Comparison of ENCODE assay signal across 1 cellular context in genomic region chr16:67279296-67280089, GRCh38.
A peak's percentile ranks its signal among the peaks of the same experiment; 100 is the strongest.
TF ChIP-seq lines count a peak whose summit lies in the region.

PLEKHG4 (plus strand) TSS chr16:67279532; CDS start chr16:67280045, 513 bp downstream.

TF ChIP-seq in K562, 482 proteins besides CTCF, POLR2A, EP300 and RAD21 (continued from another document and continues in another):
- TF ChIP-seq, protein P1, sequence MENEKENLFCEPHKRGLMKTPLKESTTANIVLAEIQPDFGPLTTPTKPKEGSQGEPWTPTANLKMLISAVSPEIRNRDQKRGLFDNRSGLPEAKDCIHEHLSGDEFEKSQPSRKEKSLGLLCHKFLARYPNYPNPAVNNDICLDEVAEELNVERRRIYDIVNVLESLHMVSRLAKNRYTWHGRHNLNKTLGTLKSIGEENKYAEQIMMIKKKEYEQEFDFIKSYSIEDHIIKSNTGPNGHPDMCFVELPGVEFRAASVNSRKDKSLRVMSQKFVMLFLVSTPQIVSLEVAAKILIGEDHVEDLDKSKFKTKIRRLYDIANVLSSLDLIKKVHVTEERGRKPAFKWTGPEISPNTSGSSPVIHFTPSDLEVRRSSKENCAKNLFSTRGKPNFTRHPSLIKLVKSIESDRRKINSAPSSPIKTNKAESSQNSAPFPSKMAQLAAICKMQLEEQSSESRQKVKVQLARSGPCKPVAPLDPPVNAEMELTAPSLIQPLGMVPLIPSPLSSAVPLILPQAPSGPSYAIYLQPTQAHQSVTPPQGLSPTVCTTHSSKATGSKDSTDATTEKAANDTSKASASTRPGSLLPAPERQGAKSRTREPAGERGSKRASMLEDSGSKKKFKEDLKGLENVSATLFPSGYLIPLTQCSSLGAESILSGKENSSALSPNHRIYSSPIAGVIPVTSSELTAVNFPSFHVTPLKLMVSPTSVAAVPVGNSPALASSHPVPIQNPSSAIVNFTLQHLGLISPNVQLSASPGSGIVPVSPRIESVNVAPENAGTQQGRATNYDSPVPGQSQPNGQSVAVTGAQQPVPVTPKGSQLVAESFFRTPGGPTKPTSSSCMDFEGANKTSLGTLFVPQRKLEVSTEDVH (IDR thresholded peaks at IDR 0.05; ENCODE audit: low read depth, partially characterized antibody) = no peak
- TF ChIP-seq ZNF76 (CRISPR knock-in tag; IDR thresholded peaks at IDR 0.05; ENCODE audit: borderline replicate concordance) (peak; percentile 88; the same call in 1 of the 2 replicates), ZFP36 (IDR thresholded peaks at IDR 0.05; ENCODE audit: low read depth, low read length, partially characterized antibody) (peak; percentile 37), E2F6 (IDR thresholded peaks at IDR 0.05; ENCODE audit: borderline replicate concordance in 1 of 2, extremely low read depth in 1 of 2, insufficient read depth in 1 of 2, insufficient read length in 1 of 2, low read depth in 1 of 2, low read length in 1 of 2, poor library complexity in 1 of 2, severe bottlenecking in 1 of 2) (peak; percentile 93 to 95), CBX5 (IDR thresholded peaks at IDR 0.05; ENCODE audit: borderline replicate concordance, low read depth) (peak; percentile 15; the same call in 1 of the 2 replicates), ZBTB43 (CRISPR knock-in tag; IDR thresholded peaks at IDR 0.05) (0 out of 2 replicates have a peak, but pooled peaks have one; percentile 62), NFIX (CRISPR knock-in tag; IDR thresholded peaks at IDR 0.05; ENCODE audit: low read depth) (no peak), ILF3 (IDR thresholded peaks at IDR 0.05; ENCODE audit: borderline replicate concordance) (0 out of 2 replicates have a peak, but pooled peaks have one; percentile 85), CBFA2T3 (IDR thresholded peaks at IDR 0.05) (no peak), MECOM (CRISPR knock-in tag; IDR thresholded peaks at IDR 0.05) (no peak), SRSF3 (IDR thresholded peaks at IDR 0.05; ENCODE audit: insufficient read depth, low read length) (no peak), SRSF7 (optimal IDR thresholded peaks at IDR 0.05; ENCODE audit: low read depth, low read length) (no peak), MGA (IDR thresholded peaks at IDR 0.05) (peak; percentile 89), RBM15 (IDR thresholded peaks at IDR 0.05; ENCODE audit: insufficient read depth, low read length) (no peak), KAT7 (CRISPR knock-in tag; IDR thresholded peaks at IDR 0.05; ENCODE audit: borderline replicate concordance) (peak; percentile 92), MEF2D (tag; conservative IDR thresholded peaks at IDR 0.05; ENCODE audit: low read depth) (no peak), PCBP2 (IDR thresholded peaks at IDR 0.05; ENCODE audit: low read depth, low read length, poor library complexity, severe bottlenecking) (peak; percentile 67), DMBX1 (CRISPR knock-in tag; IDR thresholded peaks at IDR 0.05; ENCODE audit: borderline replicate concordance) (peak; percentile 65; the same call in 1 of the 2 replicates), HNRNPL (IDR thresholded peaks at IDR 0.05; ENCODE audit: low read depth, low read length) (peak; percentile 98), ZNF408 (CRISPR knock-in tag; IDR thresholded peaks at IDR 0.05; ENCODE audit: low read depth) (no peak), TCF3 (CRISPR knock-in tag; IDR thresholded peaks at IDR 0.05) (no peak), GATAD2A (IDR thresholded peaks at IDR 0.05) (peak; percentile 71; the same call in 1 of the 2 replicates), ZBTB17 (CRISPR knock-in tag; IDR thresholded peaks at IDR 0.05) (peak; percentile 48; the same call in 1 of the 2 replicates), NFE2 (IDR thresholded peaks at IDR 0.05; ENCODE audit: low read depth) (peak; percentile 20; the same call in 1 of the 2 replicates), ELF1 (tag; IDR thresholded peaks at IDR 0.05) (peak; percentile 63), RFX7 (CRISPR knock-in tag; IDR thresholded peaks at IDR 0.05) (no peak), LCOR (CRISPR knock-in tag; IDR thresholded peaks at IDR 0.05) (no peak), ZNF12 (CRISPR knock-in tag; IDR thresholded peaks at IDR 0.05) (peak; percentile 39; the same call in 1 of the 2 replicates), ZNF212 (CRISPR knock-in tag; IDR thresholded peaks at IDR 0.05) (0 out of 2 replicates have a peak, but pooled peaks have one; percentile 65), MAFK (IDR thresholded peaks at IDR 0.05; ENCODE audit: low read length) (no peak), TBP (optimal IDR thresholded peaks at IDR 0.05; ENCODE audit: low read depth, low read length) (peak; percentile 66), TAF1 (IDR thresholded peaks at IDR 0.05; ENCODE audit: control insufficient read depth, extremely low read depth, insufficient read depth, low read length, severe bottlenecking) (peak; percentile 57)
- TF ChIP-seq, protein P2, sequence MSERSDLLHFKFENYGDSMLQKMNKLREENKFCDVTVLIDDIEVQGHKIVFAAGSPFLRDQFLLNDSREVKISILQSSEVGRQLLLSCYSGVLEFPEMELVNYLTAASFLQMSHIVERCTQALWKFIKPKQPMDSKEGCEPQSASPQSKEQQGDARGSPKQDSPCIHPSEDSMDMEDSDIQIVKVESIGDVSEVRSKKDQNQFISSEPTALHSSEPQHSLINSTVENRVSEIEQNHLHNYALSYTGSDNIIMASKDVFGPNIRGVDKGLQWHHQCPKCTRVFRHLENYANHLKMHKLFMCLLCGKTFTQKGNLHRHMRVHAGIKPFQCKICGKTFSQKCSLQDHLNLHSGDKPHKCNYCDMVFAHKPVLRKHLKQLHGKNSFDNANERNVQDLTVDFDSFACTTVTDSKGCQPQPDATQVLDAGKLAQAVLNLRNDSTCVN (CRISPR knock-in tag; IDR thresholded peaks at IDR 0.05) = no peak
- TF ChIP-seq, protein P3, sequence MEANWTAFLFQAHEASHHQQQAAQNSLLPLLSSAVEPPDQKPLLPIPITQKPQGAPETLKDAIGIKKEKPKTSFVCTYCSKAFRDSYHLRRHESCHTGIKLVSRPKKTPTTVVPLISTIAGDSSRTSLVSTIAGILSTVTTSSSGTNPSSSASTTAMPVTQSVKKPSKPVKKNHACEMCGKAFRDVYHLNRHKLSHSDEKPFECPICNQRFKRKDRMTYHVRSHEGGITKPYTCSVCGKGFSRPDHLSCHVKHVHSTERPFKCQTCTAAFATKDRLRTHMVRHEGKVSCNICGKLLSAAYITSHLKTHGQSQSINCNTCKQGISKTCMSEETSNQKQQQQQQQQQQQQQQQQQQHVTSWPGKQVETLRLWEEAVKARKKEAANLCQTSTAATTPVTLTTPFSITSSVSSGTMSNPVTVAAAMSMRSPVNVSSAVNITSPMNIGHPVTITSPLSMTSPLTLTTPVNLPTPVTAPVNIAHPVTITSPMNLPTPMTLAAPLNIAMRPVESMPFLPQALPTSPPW (CRISPR knock-in tag; IDR thresholded peaks at IDR 0.05) = peak; percentile 87
- TF ChIP-seq, protein P4, sequence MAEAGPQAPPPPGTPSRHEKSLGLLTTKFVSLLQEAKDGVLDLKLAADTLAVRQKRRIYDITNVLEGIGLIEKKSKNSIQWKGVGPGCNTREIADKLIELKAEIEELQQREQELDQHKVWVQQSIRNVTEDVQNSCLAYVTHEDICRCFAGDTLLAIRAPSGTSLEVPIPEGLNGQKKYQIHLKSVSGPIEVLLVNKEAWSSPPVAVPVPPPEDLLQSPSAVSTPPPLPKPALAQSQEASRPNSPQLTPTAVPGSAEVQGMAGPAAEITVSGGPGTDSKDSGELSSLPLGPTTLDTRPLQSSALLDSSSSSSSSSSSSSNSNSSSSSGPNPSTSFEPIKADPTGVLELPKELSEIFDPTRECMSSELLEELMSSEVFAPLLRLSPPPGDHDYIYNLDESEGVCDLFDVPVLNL (CRISPR knock-in tag; IDR thresholded peaks at IDR 0.05; ENCODE audit: low read depth) = no peak
- TF ChIP-seq, protein P5, sequence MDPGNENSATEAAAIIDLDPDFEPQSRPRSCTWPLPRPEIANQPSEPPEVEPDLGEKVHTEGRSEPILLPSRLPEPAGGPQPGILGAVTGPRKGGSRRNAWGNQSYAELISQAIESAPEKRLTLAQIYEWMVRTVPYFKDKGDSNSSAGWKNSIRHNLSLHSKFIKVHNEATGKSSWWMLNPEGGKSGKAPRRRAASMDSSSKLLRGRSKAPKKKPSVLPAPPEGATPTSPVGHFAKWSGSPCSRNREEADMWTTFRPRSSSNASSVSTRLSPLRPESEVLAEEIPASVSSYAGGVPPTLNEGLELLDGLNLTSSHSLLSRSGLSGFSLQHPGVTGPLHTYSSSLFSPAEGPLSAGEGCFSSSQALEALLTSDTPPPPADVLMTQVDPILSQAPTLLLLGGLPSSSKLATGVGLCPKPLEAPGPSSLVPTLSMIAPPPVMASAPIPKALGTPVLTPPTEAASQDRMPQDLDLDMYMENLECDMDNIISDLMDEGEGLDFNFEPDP (CRISPR knock-in tag; IDR thresholded peaks at IDR 0.05) = 0 out of 2 replicates have a peak, but pooled peaks have one; percentile 6
